8 cellular contexts compared by ENCODE assay signal in genomic region chr6:108589244-108589730, GRCh38. TPM values are rescaled to one million over a fixed set of nuclear protein-coding genes. Genes with fewer than 3 reads are reported as not detected.
DNase-seq lines count a peak whose midpoint lies in the region; ATAC-seq, FAIRE-seq and TF ChIP-seq lines count a peak whose summit lies in the region.

No MANE protein-coding gene starts in this region.

- no peaks in the 10 kb centered on the region for H3K36me3 Mint-ChIP-seq in CD8-positive, alpha-beta memory T cell

- POLR2A ChIA-PET in CD8-positive, alpha-beta memory T cell (lab: Charles Lee): no interaction called here

- peak overlapping the region; percentile 85 for H2BK5ac ChIP-seq in trophoblast cell (ENCODE audit: low read depth, low read length, poor library complexity)

- no peaks in the 10 kb centered on the region for H3K27me3 Mint-ChIP-seq in CD8-positive, alpha-beta memory T cell

- no peak overlapping the region for H2AFZ ChIP-seq in trophoblast cell (ENCODE audit: insufficient read depth, low read length, poor library complexity)

- peaks cover 17% of the 10 kb centered on the region for H3K79me2 ChIP-seq in trophoblast cell (ENCODE audit: control insufficient read depth, insufficient read depth, low read length, poor library complexity)

- no peaks in the 10 kb centered on the region for H3K27me3 ChIP-seq in CD8-positive, alpha-beta memory T cell (ENCODE audit: insufficient read depth, low read length, poor library complexity, severe bottlenecking)
- H3K27me3 ChIP-seq in trophoblast cell (ENCODE audit: insufficient read depth, low read length): no peaks in the 10 kb centered on the region

- no peak overlapping the region for H3K18ac ChIP-seq in trophoblast cell (ENCODE audit: low read length)

- peak overlapping the region; percentile 57 for H3K4me2 ChIP-seq in trophoblast cell (ENCODE audit: low read length)

- H3K79me1 ChIP-seq in trophoblast cell (ENCODE audit: low read length): peaks cover 18% of the 10 kb centered on the region

- H2BK12ac ChIP-seq in trophoblast cell (ENCODE audit: low read length): no peak overlapping the region

- peak overlapping the region; percentile 19 for H3K4ac ChIP-seq in trophoblast cell (ENCODE audit: low read depth, low read length)

- no peak overlapping the region for H3K23ac ChIP-seq in trophoblast cell (ENCODE audit: low read length)

- peak overlapping the region; percentile 57 for H4K8ac ChIP-seq in trophoblast cell (ENCODE audit: low read depth, low read length)

- no peak overlapping the region for H4K12ac ChIP-seq in trophoblast cell (ENCODE audit: low read depth, low read length)

- intact Hi-C loops in left ventricle myocardium superior (cut with micrococcal nuclease): no loop called here

- peak; percentile 89 for ATAC-seq in left ventricle myocardium superior
- ATAC-seq in HG03159 (IDR thresholded peaks at IDR 0.05; ENCODE audit: unreplicated experiment): no peak
- ATAC-seq in HG03196 (IDR thresholded peaks at IDR 0.05; ENCODE audit: unreplicated experiment): no peak

- H3K36me3 ChIP-seq in CD8-positive, alpha-beta memory T cell (ENCODE audit: insufficient read depth, low read length): no peaks in the 10 kb centered on the region
- no peaks in the 10 kb centered on the region for H3K36me3 ChIP-seq in trophoblast cell (ENCODE audit: control insufficient read depth in 1 of 2, insufficient read depth in 2 of 2, low read length in 2 of 2)

- WGBS in trophoblast cell (ENCODE audit: extremely low coverage, insufficient coverage, insufficient read length): no CpG with 5 or more reads among the region's 6 CpGs

- H2AK5ac ChIP-seq in trophoblast cell (ENCODE audit: low read length): no peak overlapping the region

- H3K9me3 ChIP-seq in CD8-positive, alpha-beta memory T cell (ENCODE audit: low read length): no peaks in the 10 kb centered on the region
- H3K9me3 ChIP-seq in trophoblast cell (ENCODE audit: insufficient read depth, low read depth, low read length): no peaks in the 10 kb centered on the region

- H3K4me3 ChIP-seq in CD8-positive, alpha-beta memory T cell (ENCODE audit: low read length): no peak overlapping the region
- H3K4me3 ChIP-seq in trophoblast cell (ENCODE audit: low read depth, low read length): no peak overlapping the region

- no peak overlapping the region for H3K9ac ChIP-seq in trophoblast cell (ENCODE audit: low read length)

- no peak for FAIRE-seq in D721Med (lab: Jason Lieb, UNC)

- peak overlapping the region; percentile 41 for H4K91ac ChIP-seq in trophoblast cell (ENCODE audit: low read depth, low read length)

- H3K4me3 Mint-ChIP-seq in CD8-positive, alpha-beta memory T cell: peak overlapping the region in 2 of 7 donors; percentile 12 to 27

- no peaks in the 10 kb centered on the region for H3K9me3 Mint-ChIP-seq in CD8-positive, alpha-beta memory T cell

- peak overlapping the region; percentile 39 for H2BK120ac ChIP-seq in trophoblast cell (ENCODE audit: insufficient read depth, low read length, poor library complexity)

- CTCF ChIA-PET in CD8-positive, alpha-beta memory T cell (lab: Charles Lee): no interaction called here

- H3K27ac Mint-ChIP-seq in CD8-positive, alpha-beta memory T cell: peak overlapping the region in 7 of 8 donors; percentile 14 to 95 (median 62)

- peaks cover 61 to 88% (median 83%) of the 10 kb centered on the region in 3 donors for H3K4me1 Mint-ChIP-seq in CD8-positive, alpha-beta memory T cell

- H3K27ac ChIP-seq in CD8-positive, alpha-beta memory T cell (ENCODE audit: low read depth, low read length): peak overlapping the region; percentile 26
- peak overlapping the region; percentile 96 for H3K27ac ChIP-seq in trophoblast cell (ENCODE audit: low read depth, low read length)

- H3K14ac ChIP-seq in trophoblast cell (ENCODE audit: low read length): no peak overlapping the region

- TF ChIP-seq CTCF in D721Med (IDR thresholded peaks at IDR 0.05; ENCODE audit: insufficient read depth, missing control alignments): no peak

- no peak for DNase-seq in CD8-positive, alpha-beta memory T cell
- peak; percentile 84 for DNase-seq in LHCN-M2 (ENCODE audit: low read depth)
- DNase-seq in amniotic epithelial cell (ENCODE audit: low read depth): peak; percentile 83
- DNase-seq in left ventricle myocardium superior: peak; percentile 82
- DNase-seq in trophoblast cell: peak; percentile 91 to 93
- DNase-seq in D721Med (ENCODE audit: insufficient read length, low spot score): no peak

- H3K4me1 ChIP-seq in CD8-positive, alpha-beta memory T cell (ENCODE audit: insufficient read depth, low read length): peaks cover 27% of the 10 kb centered on the region
- peaks cover 23 to 36% of the 10 kb centered on the region in 2 experiments for H3K4me1 ChIP-seq in trophoblast cell (ENCODE audit: control insufficient read depth in 1 of 2, insufficient read depth in 2 of 2, low read length in 2 of 2)

RNA-seq across cellular contexts. Expression of gene FOXO3, which starts 28.6 kb away (rescaled TPM):
- 10 to 100 TPM; 14.1 to 15.0 TPM for total RNA-seq in CD8-positive, alpha-beta memory T cell
- polyA plus RNA-seq in CD8-positive, alpha-beta memory T cell: 31.1 TPM
- total RNA-seq in LHCN-M2 (2014; rRNA removed): 41.0 and 58.8 TPM in 2 replicates
- 13.6 TPM for polyA plus RNA-seq in LHCN-M2 (2012)
- 29.5 TPM for total RNA-seq in left ventricle myocardium superior
- polyA plus RNA-seq in trophoblast cell (2013): 30.9 and 31.9 TPM in 2 replicates

Comparison
In these comparisons a context has a peak if more than half of its experiments do, and no peak if none do; other contexts are left out.
1. DNase-seq: peak in LHCN-M2 (single experiment), amniotic epithelial cell (single experiment), left ventricle myocardium superior (single experiment) and trophoblast cell (2 of 2); none in CD8-positive, alpha-beta memory T cell (0 of 5) and D721Med (single experiment).